ENCODE assay signal across 13 cellular contexts in the genomic region with DNA sequence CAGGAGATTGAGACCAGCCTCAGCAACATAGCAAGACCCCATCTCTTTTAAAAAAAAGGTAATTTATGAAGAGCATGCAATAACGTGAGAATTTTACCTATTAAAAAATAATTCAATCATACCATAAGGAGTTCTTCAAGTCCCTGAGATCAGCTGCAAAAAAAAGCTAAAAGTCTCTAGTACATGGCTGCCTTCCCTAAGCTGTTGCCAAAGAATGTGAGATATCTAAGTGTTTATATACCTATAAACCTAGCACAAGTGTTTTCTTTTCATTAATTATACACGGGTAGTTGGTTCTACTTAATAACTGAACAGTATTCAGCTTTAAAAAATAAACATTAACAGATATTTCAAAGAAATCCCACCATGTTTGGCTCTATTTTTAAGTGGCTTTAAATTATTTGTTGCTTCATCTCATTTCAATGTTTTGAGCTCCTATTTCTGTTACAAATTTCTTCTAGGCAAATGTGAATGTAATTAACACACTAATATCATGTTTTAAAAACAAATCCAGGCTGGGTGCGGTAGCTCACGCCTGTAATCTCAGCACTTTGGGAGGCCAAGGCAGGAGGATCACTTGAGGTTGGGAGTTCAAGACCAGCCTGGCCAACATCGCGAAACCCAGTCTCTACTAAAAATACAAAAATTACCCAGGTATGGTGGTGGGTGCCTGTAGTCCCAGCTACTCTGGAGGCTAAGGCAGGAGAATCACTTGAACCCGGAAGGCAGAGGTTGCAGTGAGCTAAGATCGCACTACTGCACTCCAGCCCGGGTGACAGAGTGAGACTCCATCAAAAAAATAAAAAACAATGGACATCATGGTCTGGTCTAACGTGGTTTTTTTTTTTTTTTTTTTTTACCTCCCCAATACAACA. TPM values are rescaled to one million over a fixed set of nuclear protein-coding genes. Genes with fewer than 3 reads are reported as not detected.
DNase-seq lines count a peak whose midpoint lies in the region; ATAC-seq and TF ChIP-seq lines count a peak whose summit lies in the region.
"Had no signal": no experiment of that assay in that cellular context is flagged by ENCODE, and none has a peak within 500 bp of the region (broad histone marks: within the 10 kb centered on the region; RNA-seq: fewer than 3 reads in every experiment).

No MANE protein-coding gene starts in this region.

- H3K36me3 Mint-ChIP-seq in HFFc6 (ENCODE audit: low read depth): peaks cover 6% of the 10 kb centered on the region
- peaks cover 0 to 15% of the 10 kb centered on the region in 2 donors for H3K36me3 Mint-ChIP-seq in naive B cell

- H3K23ac ChIP-seq in neuronal stem cell (ENCODE audit: low read depth, low read length, poor library complexity): no peak overlapping the region

- peaks cover 31% of the 10 kb centered on the region for H3K79me2 ChIP-seq in ACC112 (ENCODE audit: control insufficient read depth, insufficient read depth, low read length, unreplicated experiment)

- H3K4me3 Mint-ChIP-seq in HFFc6 (peak overlapping the region; percentile 56), naive B cell (peak overlapping the region in 6 of 8 donors; percentile 26 to 57 (median 42))

- H3K27ac Mint-ChIP-seq in HFFc6: peak overlapping the region; percentile 73
- H3K27ac Mint-ChIP-seq in naive B cell: peak overlapping the region; percentile 76 to 99 (median 83)

- TF ChIP-seq CTCF in HFFc6 (IDR thresholded peaks at IDR 0.05) (no peak), ascending aorta (IDR thresholded peaks at IDR 0.05) (no peak)

- peaks cover 0 to 6% of the 10 kb centered on the region in 2 donors for H3K9me3 ChIP-seq in ascending aorta
- H3K9me3 ChIP-seq in neuronal stem cell (replicated peaks in 1 of 2; ENCODE audit: control insufficient read depth in 2 of 2, insufficient read depth in 1 of 2, low read depth in 1 of 2, low read length in 2 of 2): peaks cover 0 to 7% of the 10 kb centered on the region in 2 donors

- H3K27me3 ChIP-seq in ACC112 (ENCODE audit: insufficient read depth, low read length) (no peaks in the 10 kb centered on the region), ascending aorta (no peaks in the 10 kb centered on the region), neuronal stem cell (ENCODE audit: control insufficient read depth in 3 of 3, insufficient read depth in 3 of 3, low read depth in 1 of 3, low read length in 3 of 3) (no peaks in the 10 kb centered on the region)
- H3K27me3 ChIP-seq: BLaER1, heart left ventricle had no signal

- H3K9me3 Mint-ChIP-seq in HFFc6: no peaks in the 10 kb centered on the region
- H3K9me3 Mint-ChIP-seq in naive B cell: peaks cover 0 to 9% (median 0%) of the 10 kb centered on the region in 7 donors

- peaks cover 2% of the 10 kb centered on the region; the same call in 1 of the 2 replicates for H3K36me3 ChIP-seq in ACC112 (ENCODE audit: insufficient read depth, low read length)
- no peaks in the 10 kb centered on the region for H3K36me3 ChIP-seq in ascending aorta
- H3K36me3 ChIP-seq in neuronal stem cell (replicated peaks in 1 of 2; ENCODE audit: control insufficient read depth in 2 of 2, insufficient read depth in 2 of 2, low read length in 2 of 2): peaks cover 0 to 6% of the 10 kb centered on the region in 2 donors

- no peaks in the 10 kb centered on the region for H3K79me1 ChIP-seq in neuronal stem cell (ENCODE audit: low read depth, low read length)

- no peak overlapping the region for H2BK5ac ChIP-seq in neuronal stem cell (ENCODE audit: low read length)

- H2AK5ac ChIP-seq in neuronal stem cell (ENCODE audit: low read depth, low read length): no peak overlapping the region

- no peak for DNase-seq in HFFc6
- DNase-seq in ascending aorta (ENCODE audit: low spot score in 2 of 2): no peak
- no peak for DNase-seq in naive B cell
- DNase-seq in Right ventricle myocardium superior: no peak
- DNase-seq in NCI-H524 treated with DMSO at 0.1 percent for 48 hours (lab: John Stamatoyannopoulos, UW): no peak
- no peak for DNase-seq in GM19240 (ENCODE audit: insufficient read length, low spot score)
- DNase-seq in neuronal stem cell (ENCODE audit: low spot score): no peak
- DNase-seq: H7, heart left ventricle, SHP77 treated with DMSO at 0.1 percent for 48 hours had no signal

- no peak overlapping the region for H3K4me3 ChIP-seq in ACC112 (ENCODE audit: low read depth, low read length)
- H3K4me3 ChIP-seq in ascending aorta: no peak overlapping the region
- no peak overlapping the region for H3K4me3 ChIP-seq in neuronal stem cell (ENCODE audit: low read length in 2 of 2)
- H3K4me3 ChIP-seq: BLaER1, heart left ventricle had no signal

- intact Hi-C loops in ascending aorta (cut with DNase I) (no loop called here), Right ventricle myocardium superior (cut with DNase I) (no loop called here)

- no peak overlapping the region for H3K4me2 ChIP-seq in neuronal stem cell (ENCODE audit: insufficient read depth, low read length, poor library complexity, severe bottlenecking)
- H3K4me2 ChIP-seq: BLaER1 had no signal

- no CpG with 5 or more reads among the region's 10 CpGs for WGBS in neuronal stem cell (ENCODE audit: extremely low coverage in 2 of 2, insufficient read length in 2 of 2, insufficient replicate concordance in 1 of 2), 2 donors

- H2BK15ac ChIP-seq in neuronal stem cell (ENCODE audit: low read length): no peak overlapping the region

- H3K27me3 Mint-ChIP-seq in HFFc6 (ENCODE audit: insufficient read depth): no peaks in the 10 kb centered on the region; the same call in 1 of the 2 replicates
- H3K27me3 Mint-ChIP-seq in naive B cell: no peaks in the 10 kb centered on the region

- ATAC-seq in naive B cell (ENCODE audit: low read depth in 2 of 2) (no peak), Right ventricle myocardium superior (ENCODE audit: poor library complexity) (no peak)
- ATAC-seq: sciatic nerve had no signal

- H4K91ac ChIP-seq in neuronal stem cell (ENCODE audit: low read depth, low read length, poor library complexity): no peak overlapping the region

- no peak overlapping the region for H3K14ac ChIP-seq in neuronal stem cell (ENCODE audit: low read length)

- no peak overlapping the region for H3K4ac ChIP-seq in neuronal stem cell (ENCODE audit: low read length)

- H3K18ac ChIP-seq in neuronal stem cell (ENCODE audit: low read length): no peak overlapping the region

- no peak overlapping the region for H4K8ac ChIP-seq in neuronal stem cell (ENCODE audit: low read depth, low read length)

- no peak overlapping the region for H2BK12ac ChIP-seq in neuronal stem cell (ENCODE audit: low read length)

- H3K4me1 Mint-ChIP-seq in HFFc6 (ENCODE audit: low read depth): peaks cover 29% of the 10 kb centered on the region
- H3K4me1 Mint-ChIP-seq in naive B cell: peaks cover 32 to 74% (median 56%) of the 10 kb centered on the region in 3 donors

- H3K4me1 ChIP-seq in ACC112 (ENCODE audit: control insufficient read depth, insufficient read depth, low read length, unreplicated experiment) (peaks cover 24% of the 10 kb centered on the region), ascending aorta (peaks cover 9 to 46% of the 10 kb centered on the region in 2 donors), neuronal stem cell (ENCODE audit: control insufficient read depth in 2 of 2, insufficient read depth in 1 of 2, low read depth in 1 of 2, low read length in 2 of 2) (no peaks in the 10 kb centered on the region)

- peak overlapping the region; percentile 74 for H3K27ac ChIP-seq in ACC112 (ENCODE audit: low read depth, low read length)
- H3K27ac ChIP-seq in ascending aorta: peak overlapping the region; percentile 78 to 84
- no peak overlapping the region for H3K27ac ChIP-seq in neuronal stem cell (replicated peaks; ENCODE audit: low read length)
- H3K27ac ChIP-seq: BLaER1 had no signal

- no peak overlapping the region for H2AFZ ChIP-seq in ACC112 (ENCODE audit: low read length, unreplicated experiment)
- no peak overlapping the region for H2AFZ ChIP-seq in neuronal stem cell (ENCODE audit: low read length)

- H3K9ac ChIP-seq in neuronal stem cell (ENCODE audit: low read depth, low read length, poor library complexity): no peak overlapping the region
- H3K9ac ChIP-seq: BLaER1 had no signal

- H2BK120ac ChIP-seq in neuronal stem cell (ENCODE audit: low read depth, low read length): no peak overlapping the region

RNA-seq across cellular contexts. Expression of gene FNBP1, which starts 25.7 kb away (rescaled TPM):
- 10 to 100 TPM; 34.7 to 40.6 (median 35.5) TPM for total RNA-seq in HFFc6 (2021; fragmentation: NEBNext Ultra II Directional; extraction: Animal tissue kit (Norgen Biotek cat#: 25700))
- total RNA-seq in ascending aorta: 87.2 TPM
- polyA plus RNA-seq in naive B cell (ENCODE audit: low read depth in 6 of 6): 100 to 1,000 TPM; 103 to 178 (median 154) TPM
- 21.5 TPM for total RNA-seq in Right ventricle myocardium superior
- 33.7 TPM for polyA plus RNA-seq in neuronal stem cell (2013, experiment 1 of 2)
- polyA plus RNA-seq in neuronal stem cell (2013, experiment 2 of 2): 34.7 TPM

RNA-seq across cellular contexts. Expression of gene GPR107, which starts 36.4 kb away (rescaled TPM):
- total RNA-seq in HFFc6 (2021; fragmentation: NEBNext Ultra II Directional; extraction: Animal tissue kit (Norgen Biotek cat#: 25700)): 10 to 100 TPM; 44.9 to 51.2 (median 48.5) TPM
- 37.4 TPM for total RNA-seq in ascending aorta
- 1 to 10 TPM in 5 of 6 donors, under 1 TPM in 1; 0.27 to 4.4 (median 3.4) TPM for polyA plus RNA-seq in naive B cell (ENCODE audit: low read depth in 6 of 6)
- 20.4 TPM for total RNA-seq in Right ventricle myocardium superior
- 24.1 TPM for polyA plus RNA-seq in neuronal stem cell (2013, experiment 1 of 2)
- 24.2 TPM for polyA plus RNA-seq in neuronal stem cell (2013, experiment 2 of 2)
